Comparison of ENCODE assay signal across 8 cellular contexts in the genomic region with DNA sequence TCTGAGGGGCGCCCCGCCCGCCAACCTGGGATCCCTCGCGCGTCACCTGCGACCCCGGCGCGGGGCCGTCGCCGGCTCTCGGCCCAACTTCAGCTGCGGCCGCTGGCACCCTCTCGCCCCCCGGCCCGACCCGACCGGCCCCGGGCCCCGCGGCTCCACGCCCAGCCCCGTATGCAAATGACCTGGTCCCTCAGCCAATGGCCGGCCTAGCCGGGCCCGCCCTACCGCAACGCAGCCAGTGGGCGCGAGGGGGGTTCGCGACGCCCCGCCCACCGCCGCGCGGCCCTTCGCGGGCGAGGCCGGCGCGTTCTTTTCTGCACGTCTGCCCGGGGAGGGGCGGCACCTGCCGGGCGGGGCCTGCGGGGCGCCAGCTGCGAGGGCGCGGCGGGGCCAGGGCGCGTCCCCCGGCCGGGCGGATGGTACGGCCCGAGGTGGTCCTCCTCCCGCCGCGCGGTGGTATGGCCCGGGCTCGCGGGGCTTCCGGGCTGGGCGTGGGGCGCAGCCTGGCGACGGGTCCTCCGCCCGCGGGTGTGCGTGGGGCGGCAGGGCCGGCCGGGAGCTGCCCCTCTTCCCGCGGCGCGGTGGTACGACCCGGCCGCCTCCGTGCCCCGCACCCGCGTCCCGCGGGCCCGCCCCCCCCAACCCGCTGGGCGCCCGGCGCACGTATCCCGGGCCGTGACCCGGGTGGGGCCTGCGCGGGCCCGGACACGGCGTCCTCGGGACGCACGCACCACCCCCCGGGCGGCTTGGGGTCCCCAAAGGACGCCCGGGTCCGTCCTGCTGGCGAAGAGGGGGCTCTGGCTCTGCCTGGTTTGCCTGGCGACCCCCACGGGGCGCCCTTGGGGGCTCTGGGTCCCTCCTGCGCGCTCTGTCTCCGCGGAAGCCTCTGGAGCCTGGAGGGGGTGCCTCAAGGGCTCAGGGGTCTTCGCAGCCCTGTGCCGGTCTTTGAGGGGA. TPM values are rescaled to one million over a fixed set of nuclear protein-coding genes. Genes with fewer than 3 reads are reported as not detected.
DNase-seq lines count a peak whose midpoint lies in the region; ATAC-seq and TF ChIP-seq lines count a peak whose summit lies in the region.

No MANE protein-coding gene starts in this region.

- no peaks in the 10 kb centered on the region for H3K36me3 ChIP-seq in CD8-positive, alpha-beta T cell (ENCODE audit: insufficient read depth, low read length)
- H3K36me3 ChIP-seq in ectodermal cell (ENCODE audit: control insufficient read depth, insufficient read depth, low read length), result no peaks in the 10 kb centered on the region

- H3K4me1 Mint-ChIP-seq in CD8-positive, alpha-beta T cell (ENCODE audit: low read depth), result peaks cover 11% of the 10 kb centered on the region
- peaks cover 14% of the 10 kb centered on the region for H3K4me1 Mint-ChIP-seq in activated CD4-positive, alpha-beta memory T cell treated with anti-CD3 and anti-CD28 coated beads, Interleukin-2, amount 10 ng/mL, durations not matched to agents 7 days and 5 days

- POLR2A ChIA-PET in CD8-positive, alpha-beta T cell (lab: Charles Lee), result interaction anchor here (0.6 to 2.2 kb wide), 8 partner anchors 8 to 274 kb away, joined by 3 to 11 read pairs (median 4); a partner anchor contains a TSS
- POLR2A ChIA-PET in activated CD4-positive, alpha-beta memory T cell treated with anti-CD3 and anti-CD28 coated beads, Interleukin-2, amount 10 ng/mL, durations not matched to agents 7 days and 5 days (lab: Charles Lee), result interaction anchor here (0.6 to 3.3 kb wide), 10 partner anchors 9 to 274 kb away, joined by 3 to 25 read pairs (median 5); a partner anchor contains a TSS

- intact Hi-C loops in CD8-positive, alpha-beta T cell (cut with DNase I, micrococcal nuclease), result loop anchor here (1.0 to 2.0 kb wide), 7 partner anchors 8 to 127 kb away; a partner anchor contains a TSS

- H3K4me3 Mint-ChIP-seq in CD8-positive, alpha-beta T cell, result peak overlapping the region; percentile 80
- H3K4me3 Mint-ChIP-seq in activated CD4-positive, alpha-beta memory T cell treated with anti-CD3 and anti-CD28 coated beads, Interleukin-2, amount 10 ng/mL, durations not matched to agents 7 days and 5 days, result peak overlapping the region; percentile 77

- H3K9me3 ChIP-seq in CD8-positive, alpha-beta T cell (ENCODE audit: low read length), result no peaks in the 10 kb centered on the region
- H3K9me3 ChIP-seq in ectodermal cell (ENCODE audit: control insufficient read depth, low read length), result no peaks in the 10 kb centered on the region

- peaks cover 3% of the 10 kb centered on the region for H3K36me3 Mint-ChIP-seq in CD8-positive, alpha-beta T cell
- H3K36me3 Mint-ChIP-seq in activated CD4-positive, alpha-beta memory T cell treated with anti-CD3 and anti-CD28 coated beads, Interleukin-2, amount 10 ng/mL, durations not matched to agents 7 days and 5 days (ENCODE audit: low read depth), result peaks cover 10% of the 10 kb centered on the region

- H3K27ac ChIP-seq in CD8-positive, alpha-beta T cell (ENCODE audit: low read depth, low read length), result peak overlapping the region; percentile 45
- no peak overlapping the region for H3K27ac ChIP-seq in HL-60 (replicated peaks)
- no peak overlapping the region for H3K27ac ChIP-seq in ectodermal cell (ENCODE audit: insufficient read depth, low read depth, low read length, poor library complexity, severe bottlenecking)

- peaks cover 8% of the 10 kb centered on the region for H3K4me1 ChIP-seq in CD8-positive, alpha-beta T cell (ENCODE audit: insufficient read depth, low read length)
- peaks cover 31% of the 10 kb centered on the region for H3K4me1 ChIP-seq in ectodermal cell (ENCODE audit: control insufficient read depth, insufficient read depth, low read length)

- H3K27me3 Mint-ChIP-seq in CD8-positive, alpha-beta T cell (ENCODE audit: low read depth), result no peaks in the 10 kb centered on the region
- H3K27me3 Mint-ChIP-seq in activated CD4-positive, alpha-beta memory T cell treated with anti-CD3 and anti-CD28 coated beads, Interleukin-2, amount 10 ng/mL, durations not matched to agents 7 days and 5 days, result no peaks in the 10 kb centered on the region

- peak overlapping the region; percentile 64 for H3K27ac Mint-ChIP-seq in CD8-positive, alpha-beta T cell
- peak overlapping the region; percentile 62 for H3K27ac Mint-ChIP-seq in activated CD4-positive, alpha-beta memory T cell treated with anti-CD3 and anti-CD28 coated beads, Interleukin-2, amount 10 ng/mL, durations not matched to agents 7 days and 5 days

- CTCF ChIA-PET in CD8-positive, alpha-beta T cell (lab: Charles Lee), result interaction anchor here (0.7 to 5.9 kb wide), 2 partner anchors 13 to 120 kb away, joined by 3 to 28 read pairs; no protein-coding TSS in a partner anchor
- CTCF ChIA-PET in activated CD4-positive, alpha-beta memory T cell treated with anti-CD3 and anti-CD28 coated beads, Interleukin-2, amount 10 ng/mL, durations not matched to agents 7 days and 5 days (lab: Charles Lee), result interaction anchor here (0.6 to 1.6 kb wide), 5 partner anchors 9 to 157 kb away, joined by 3 to 4 read pairs (median 3); no protein-coding TSS in a partner anchor

- H3K4me3 ChIP-seq in CD8-positive, alpha-beta T cell (ENCODE audit: low read depth, low read length), result peak overlapping the region; percentile 71
- H3K4me3 ChIP-seq in HL-60 (replicated peaks; ENCODE audit: insufficient read depth, low read length), result peak overlapping the region; percentile 48
- peak overlapping the region; percentile 50 for H3K4me3 ChIP-seq in ectodermal cell (ENCODE audit: insufficient read depth, low read depth, low read length)

- ATAC-seq in CD8-positive, alpha-beta T cell, result peak; percentile 92
- ATAC-seq in GM19463 (IDR thresholded peaks at IDR 0.05; ENCODE audit: unreplicated experiment), result peak; percentile 86

- H3K9me3 Mint-ChIP-seq in CD8-positive, alpha-beta T cell, result no peaks in the 10 kb centered on the region
- H3K9me3 Mint-ChIP-seq in activated CD4-positive, alpha-beta memory T cell treated with anti-CD3 and anti-CD28 coated beads, Interleukin-2, amount 10 ng/mL, durations not matched to agents 7 days and 5 days, result no peaks in the 10 kb centered on the region

- DNase-seq in CD8-positive, alpha-beta T cell, result peak; percentile 82 to 95 (median 92)
- DNase-seq in HL-60 (ENCODE audit: low read depth in 1 of 2, low spot score in 1 of 2), result peak; percentile 85 to 87
- DNase-seq in NCI-H82 treated with DMSO at 0.1 percent for 48 hours (lab: John Stamatoyannopoulos, UW; ENCODE audit: unreplicated experiment), result peak; percentile 69
- DNase-seq in activated CD4-positive, alpha-beta memory T cell treated with anti-CD3 and anti-CD28 coated beads, Interleukin-2, amount 10 ng/mL, durations not matched to agents 7 days and 5 days, result peak; percentile 96
- DNase-seq in medulla oblongata (ENCODE audit: extremely low spot score), result peak; percentile 93
- DNase-seq in stimulated activated CD4-positive, alpha-beta T cell treated with anti-CD3 and anti-CD28 coated beads, TNF-alpha, amount 100 ng/mL, for 48 hours (ENCODE audit: low read depth in 3 of 3), result peak; percentile 89 to 94 (median 94)

- no peak for TF ChIP-seq CTCF in CD8-positive, alpha-beta T cell (IDR thresholded peaks at IDR 0.05)
- TF ChIP-seq CTCF in HL-60 (IDR thresholded peaks at IDR 0.05; ENCODE audit: insufficient read depth, low read length), result no peak

- 3 to 4% methylated on average over 129 of the region's 129 CpGs for WGBS in ectodermal cell, 2 experiments

- H3K27me3 ChIP-seq in CD8-positive, alpha-beta T cell (ENCODE audit: insufficient read depth, low read length), result no peaks in the 10 kb centered on the region
- H3K27me3 ChIP-seq in HL-60 (ENCODE audit: insufficient read depth, poor library complexity, severe bottlenecking) (peaks cover 8% of the 10 kb centered on the region), ectodermal cell (ENCODE audit: control insufficient read depth, insufficient read depth, low read length, poor library complexity, severe bottlenecking) (peaks cover 11% of the 10 kb centered on the region)

RNA-seq across cellular contexts. Expression of a gene that starts 7.7 kb away (rescaled TPM):
- total RNA-seq in CD8-positive, alpha-beta T cell, result 10 to 100 TPM; 43.2 to 44.9 TPM
- 10 to 100 TPM; 38.7 to 39.1 TPM for total RNA-seq in activated CD4-positive, alpha-beta memory T cell treated with anti-CD3 and anti-CD28 coated beads, Interleukin-2, amount 10 ng/mL, durations not matched to agents 7 days and 5 days
- 31.3 TPM for polyA plus RNA-seq in ectodermal cell (2013, experiment 1 of 4)
- 31.5 TPM for polyA plus RNA-seq in ectodermal cell (2013, experiment 2 of 4)
- polyA plus RNA-seq in ectodermal cell (2013, experiment 3 of 4), result 23.2 TPM
- 24.9 TPM for polyA plus RNA-seq in ectodermal cell (2013, experiment 4 of 4)

RNA-seq across cellular contexts. Expression of a gene that starts 7.8 kb away (rescaled TPM):
- 10 to 100 TPM; 11.8 to 15.3 TPM for total RNA-seq in CD8-positive, alpha-beta T cell
- 10 to 100 TPM; 32.7 to 32.8 TPM for total RNA-seq in activated CD4-positive, alpha-beta memory T cell treated with anti-CD3 and anti-CD28 coated beads, Interleukin-2, amount 10 ng/mL, durations not matched to agents 7 days and 5 days
- polyA plus RNA-seq in ectodermal cell (2013, experiment 1 of 4), result 10.0 TPM
- polyA plus RNA-seq in ectodermal cell (2013, experiment 2 of 4), result 9.9 TPM
- polyA plus RNA-seq in ectodermal cell (2013, experiment 3 of 4), result 10.7 TPM
- 11.4 TPM for polyA plus RNA-seq in ectodermal cell (2013, experiment 4 of 4)

RNA-seq across cellular contexts. Expression of a gene that starts 8.0 kb away (rescaled TPM):
- total RNA-seq in CD8-positive, alpha-beta T cell, result 1 to 10 TPM; 4.2 to 5.6 TPM
- 1 to 10 TPM; 2.5 to 3.2 TPM for total RNA-seq in activated CD4-positive, alpha-beta memory T cell treated with anti-CD3 and anti-CD28 coated beads, Interleukin-2, amount 10 ng/mL, durations not matched to agents 7 days and 5 days
- polyA plus RNA-seq in ectodermal cell (2013, experiment 1 of 4), result 1.5 TPM
- 0.98 TPM for polyA plus RNA-seq in ectodermal cell (2013, experiment 2 of 4)
- 1.7 TPM for polyA plus RNA-seq in ectodermal cell (2013, experiment 3 of 4)
- 1.9 TPM for polyA plus RNA-seq in ectodermal cell (2013, experiment 4 of 4)

RNA-seq across cellular contexts. Expression of a gene that starts 31.3 kb away (rescaled TPM):
- 1 to 10 TPM; 3.2 TPM for total RNA-seq in CD8-positive, alpha-beta T cell
- total RNA-seq in activated CD4-positive, alpha-beta memory T cell treated with anti-CD3 and anti-CD28 coated beads, Interleukin-2, amount 10 ng/mL, durations not matched to agents 7 days and 5 days, result 1 to 10 TPM; 2.2 to 2.5 TPM
- polyA plus RNA-seq in ectodermal cell (2013, experiment 1 of 4), result 1.7 TPM
- 1.8 TPM for polyA plus RNA-seq in ectodermal cell (2013, experiment 2 of 4)
- 1.6 TPM for polyA plus RNA-seq in ectodermal cell (2013, experiment 3 of 4)
- 1.8 TPM for polyA plus RNA-seq in ectodermal cell (2013, experiment 4 of 4)

RNA-seq across cellular contexts. Expression of a gene that starts 33.2 kb away (rescaled TPM):
- total RNA-seq in CD8-positive, alpha-beta T cell, result 10 to 100 TPM; 25.2 to 25.5 TPM
- 10 to 100 TPM; 45.1 to 52.5 TPM for total RNA-seq in activated CD4-positive, alpha-beta memory T cell treated with anti-CD3 and anti-CD28 coated beads, Interleukin-2, amount 10 ng/mL, durations not matched to agents 7 days and 5 days
- 58.3 TPM for polyA plus RNA-seq in ectodermal cell (2013, experiment 1 of 4)
- 47.5 TPM for polyA plus RNA-seq in ectodermal cell (2013, experiment 2 of 4)
- polyA plus RNA-seq in ectodermal cell (2013, experiment 3 of 4), result 31.8 TPM
- polyA plus RNA-seq in ectodermal cell (2013, experiment 4 of 4), result 40.1 TPM
